Comparison of ENCODE assay signal across 13 cellular contexts in the genomic region with DNA sequence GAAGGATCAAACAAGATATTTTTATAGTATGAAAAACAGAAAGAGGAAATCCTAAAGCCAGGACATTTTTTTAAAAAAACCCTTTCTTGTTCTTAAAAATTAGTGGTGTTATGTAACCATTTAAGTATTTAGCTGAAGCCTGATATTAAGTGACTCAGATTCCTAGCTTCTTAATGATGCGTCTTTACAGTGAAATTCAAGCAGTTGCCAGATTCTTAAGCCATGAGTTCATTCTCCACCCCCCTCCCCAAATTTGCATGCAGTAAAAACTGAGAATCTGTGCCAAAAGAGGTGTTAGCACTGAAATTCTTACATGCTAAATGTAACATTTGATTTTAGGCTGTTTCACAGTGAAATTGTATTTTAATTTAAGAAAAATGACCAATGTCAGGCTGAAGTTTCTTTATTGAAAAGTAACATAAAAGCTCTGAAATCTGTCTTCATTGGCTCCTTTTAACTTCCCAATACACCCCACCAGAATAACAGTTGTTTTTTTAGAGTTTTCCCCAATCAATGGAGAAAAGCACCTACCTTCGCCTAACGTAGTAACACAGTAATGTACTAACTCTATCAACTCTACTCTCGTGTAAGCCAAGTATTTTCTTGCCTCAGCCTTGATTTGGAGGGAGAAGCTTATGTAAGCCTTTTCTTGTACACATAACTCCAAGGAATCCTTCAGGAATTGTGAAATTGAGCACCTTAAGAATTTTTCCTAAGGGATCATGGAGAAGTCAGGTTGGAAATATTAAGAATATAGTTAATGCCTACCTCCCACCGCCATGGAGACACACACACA.
A peak's percentile ranks its signal among the peaks of the same experiment; 100 is the strongest.
DNase-seq lines count a peak whose midpoint lies in the region; ATAC-seq and TF ChIP-seq lines count a peak whose summit lies in the region.
"Had no signal": no experiment of that assay in that cellular context is flagged by ENCODE, and none has a peak within 500 bp of the region (broad histone marks: within the 10 kb centered on the region; RNA-seq: fewer than 3 reads in every experiment).

No MANE protein-coding gene starts in this region.

- H3K36me3 Mint-ChIP-seq in progenitor cell of endocrine pancreas (ENCODE audit: insufficient read depth) = peaks cover 10% of the 10 kb centered on the region

- no peaks in the 10 kb centered on the region for H3K27me3 Mint-ChIP-seq in progenitor cell of endocrine pancreas
- H3K27me3 Mint-ChIP-seq: activated CD4-positive, alpha-beta T cell treated with anti-CD3 and anti-CD28 coated beads for 36 hours; stimulated activated naive B cell treated with anti-CD40 and anti-IgM and Interleukin-4, amounts not matched to agents 10 μg/mL and 1 μg/mL and 100 μg/mL, for 72 hours had no signal

- ATAC-seq in GM21360 (IDR thresholded peaks at IDR 0.05; ENCODE audit: unreplicated experiment) (no peak), HG02852 (IDR thresholded peaks at IDR 0.05; ENCODE audit: unreplicated experiment) (no peak), HG03139 (IDR thresholded peaks at IDR 0.05; ENCODE audit: unreplicated experiment) (no peak)
- ATAC-seq: activated CD4-positive, alpha-beta T cell treated with anti-CD3 and anti-CD28 coated beads for 36 hours; stimulated activated naive B cell treated with anti-CD40 and anti-IgM and Interleukin-4, amounts not matched to agents 10 μg/mL and 1 μg/mL and 100 μg/mL, for 72 hours had no signal

- no peaks in the 10 kb centered on the region for H3K9me3 ChIP-seq in SJCRH30 (replicated peaks)
- H3K9me3 ChIP-seq: heart left ventricle had no signal

- peaks cover 19% of the 10 kb centered on the region for H3K4me1 Mint-ChIP-seq in progenitor cell of endocrine pancreas (ENCODE audit: low read depth)
- H3K4me1 Mint-ChIP-seq: activated CD4-positive, alpha-beta T cell treated with anti-CD3 and anti-CD28 coated beads for 36 hours had no signal

- peak overlapping the region; percentile 80 for H3K27ac Mint-ChIP-seq in progenitor cell of endocrine pancreas
- H3K27ac Mint-ChIP-seq: activated CD4-positive, alpha-beta T cell treated with anti-CD3 and anti-CD28 coated beads for 36 hours; stimulated activated naive B cell treated with anti-CD40 and anti-IgM and Interleukin-4, amounts not matched to agents 10 μg/mL and 1 μg/mL and 100 μg/mL, for 72 hours had no signal

- no peak overlapping the region for H3K27ac ChIP-seq in SJCRH30

- H3K9me3 Mint-ChIP-seq in progenitor cell of endocrine pancreas (ENCODE audit: low read depth) = no peaks in the 10 kb centered on the region
- H3K9me3 Mint-ChIP-seq: stimulated activated naive B cell treated with anti-CD40 and anti-IgM and Interleukin-4, amounts not matched to agents 10 μg/mL and 1 μg/mL and 100 μg/mL, for 72 hours had no signal

- H3K27me3 ChIP-seq in SJCRH30 = no peaks in the 10 kb centered on the region
- H3K27me3 ChIP-seq: heart left ventricle had no signal

- no peak overlapping the region for H3K4me3 ChIP-seq in SJCRH30
- peak overlapping the region; percentile 16 for H3K4me3 ChIP-seq in fibroblast of villous mesenchyme (ENCODE audit: low read depth, low read length)

- TF ChIP-seq CTCF in fibroblast of villous mesenchyme (IDR thresholded peaks at IDR 0.05; ENCODE audit: insufficient read depth, low read depth, low read length) = no peak
- no peak for TF ChIP-seq CTCF in progenitor cell of endocrine pancreas (IDR thresholded peaks at IDR 0.05; ENCODE audit: unreplicated experiment)

- H3K4me1 ChIP-seq in SJCRH30 = peaks cover 6% of the 10 kb centered on the region; the same call in 1 of the 2 replicates

- peak; percentile 31 for DNase-seq in GM04503 (ENCODE audit: low read depth)
- DNase-seq in SJCRH30 = peak; percentile 2 to 5
- peak; percentile 69 for DNase-seq in fibroblast of villous mesenchyme (ENCODE audit: low read depth)
- no peak for DNase-seq in progenitor cell of endocrine pancreas (ENCODE audit: low spot score, unreplicated experiment)
- no peak for DNase-seq in RPMI8226
- DNase-seq: activated CD4-positive, alpha-beta T cell treated with anti-CD3 and anti-CD28 coated beads for 36 hours; heart left ventricle; NCI-H1092; OCI-M1; stimulated activated naive B cell treated with anti-CD40 and anti-IgM and Interleukin-4, amounts not matched to agents 10 μg/mL and 1 μg/mL and 100 μg/mL, for 72 hours had no signal

- no peaks in the 10 kb centered on the region for H3K36me3 ChIP-seq in SJCRH30
- H3K36me3 ChIP-seq: heart left ventricle had no signal

- no peak overlapping the region for H3K4me3 Mint-ChIP-seq in progenitor cell of endocrine pancreas (ENCODE audit: low read depth)
- H3K4me3 Mint-ChIP-seq: activated CD4-positive, alpha-beta T cell treated with anti-CD3 and anti-CD28 coated beads for 36 hours; stimulated activated naive B cell treated with anti-CD40 and anti-IgM and Interleukin-4, amounts not matched to agents 10 μg/mL and 1 μg/mL and 100 μg/mL, for 72 hours had no signal

Comparison
In these comparisons a context has a peak if more than half of its experiments do, and no peak if none do; other contexts are left out.
1. DNase-seq: peak in GM04503 (single experiment), SJCRH30 (2 of 2) and fibroblast of villous mesenchyme (single experiment); none in progenitor cell of endocrine pancreas (single experiment) and RPMI8226 (single experiment).